11 cellular contexts compared by ENCODE assay signal in genomic region chr6:16473184-16473907, GRCh38.
DNase-seq lines count a peak whose midpoint lies in the region; ATAC-seq and TF ChIP-seq lines count a peak whose summit lies in the region.
"Had no signal": no experiment of that assay in that cellular context is flagged by ENCODE, and none has a peak within 500 bp of the region (broad histone marks: within the 10 kb centered on the region; RNA-seq: fewer than 3 reads in every experiment).

No MANE protein-coding gene starts in this region.

- H3K4me3 ChIP-seq in HEK293 (ENCODE audit: low read depth, low read length) = no peak overlapping the region

- peak overlapping the region; percentile 64 for H3K4me3 Mint-ChIP-seq in activated CD4-positive, alpha-beta T cell treated with anti-CD3 and anti-CD28 coated beads, Interleukin-2, amount 10 ng/mL, durations not matched to agents 24 days and 14 days
- H3K4me3 Mint-ChIP-seq in stimulated activated memory B cell treated with anti-CD40 and anti-IgM and Interleukin-4, amounts not matched to agents 10 μg/mL and 1 μg/mL and 100 μg/mL, for 72 hours = peak overlapping the region; percentile 45
- H3K4me3 Mint-ChIP-seq in nephron progenitor cell = no peak overlapping the region

- intact Hi-C loops in activated CD4-positive, alpha-beta T cell treated with anti-CD3 and anti-CD28 coated beads, Interleukin-2, amount 10 ng/mL, durations not matched to agents 24 days and 14 days (cut with micrococcal nuclease) = loop anchor here (2.0 kb wide), 1 partner anchor 13 kb away; no protein-coding TSS in a partner anchor

- H3K27ac ChIP-seq in HEK293 (ENCODE audit: extremely low read depth, low read depth, low read length) = no peak overlapping the region
- H3K27ac ChIP-seq: foreskin keratinocyte had no signal

- ATAC-seq in stimulated activated memory B cell treated with anti-CD40 and anti-IgM and Interleukin-4, amounts not matched to agents 10 μg/mL and 1 μg/mL and 100 μg/mL, for 72 hours = peak; percentile 80
- ATAC-seq: foreskin keratinocyte had no signal

- H3K27ac Mint-ChIP-seq in activated CD4-positive, alpha-beta T cell treated with anti-CD3 and anti-CD28 coated beads, Interleukin-2, amount 10 ng/mL, durations not matched to agents 24 days and 14 days = peak overlapping the region; percentile 88
- peak overlapping the region; percentile 84 for H3K27ac Mint-ChIP-seq in stimulated activated memory B cell treated with anti-CD40 and anti-IgM and Interleukin-4, amounts not matched to agents 10 μg/mL and 1 μg/mL and 100 μg/mL, for 72 hours
- no peak overlapping the region for H3K27ac Mint-ChIP-seq in nephron progenitor cell

- CTCF ChIA-PET in HEK293 (lab: Yijun Ruan, JAX) = no interaction called here

- no peaks in the 10 kb centered on the region for H3K36me3 ChIP-seq in HEK293 (ENCODE audit: control insufficient read depth in 2 of 2, insufficient read depth in 1 of 2, low read length in 2 of 2)

- no peak for TF ChIP-seq CTCF in HEK293 (tag by site-specific recombination; IDR thresholded peaks at IDR 0.05)
- no peak for TF ChIP-seq CTCF in nephron progenitor cell (IDR thresholded peaks at IDR 0.05)

- no peaks in the 10 kb centered on the region for H3K9me3 ChIP-seq in HEK293 (ENCODE audit: control insufficient read depth, insufficient read depth, low read depth, low read length)

- peaks cover 66% of the 10 kb centered on the region for H3K4me1 Mint-ChIP-seq in activated CD4-positive, alpha-beta T cell treated with anti-CD3 and anti-CD28 coated beads, Interleukin-2, amount 10 ng/mL, durations not matched to agents 24 days and 14 days
- H3K4me1 Mint-ChIP-seq in stimulated activated memory B cell treated with anti-CD40 and anti-IgM and Interleukin-4, amounts not matched to agents 10 μg/mL and 1 μg/mL and 100 μg/mL, for 72 hours = peaks cover 79% of the 10 kb centered on the region
- peaks cover 38% of the 10 kb centered on the region for H3K4me1 Mint-ChIP-seq in nephron progenitor cell

- peaks cover 46% of the 10 kb centered on the region for H3K36me3 Mint-ChIP-seq in activated CD4-positive, alpha-beta T cell treated with anti-CD3 and anti-CD28 coated beads, Interleukin-2, amount 10 ng/mL, durations not matched to agents 24 days and 14 days (ENCODE audit: low read depth)
- H3K36me3 Mint-ChIP-seq in stimulated activated memory B cell treated with anti-CD40 and anti-IgM and Interleukin-4, amounts not matched to agents 10 μg/mL and 1 μg/mL and 100 μg/mL, for 72 hours = peaks cover 44% of the 10 kb centered on the region
- peaks cover 12% of the 10 kb centered on the region for H3K36me3 Mint-ChIP-seq in nephron progenitor cell (ENCODE audit: low read depth)

- POLR2A ChIA-PET in HEK293 (lab: Yijun Ruan, JAX) = no interaction called here

- peak; percentile 71 for DNase-seq in activated CD4-positive, alpha-beta T cell treated with anti-CD3 and anti-CD28 coated beads, Interleukin-2, amount 10 ng/mL, durations not matched to agents 24 days and 14 days
- no peak for DNase-seq in activated CD4-positive, alpha-beta T cell treated with anti-CD3 and anti-CD28 coated beads, Interleukin-2, amount 50 U/mL, for 1 hour
- DNase-seq in M059J (ENCODE audit: low read depth) (peak; percentile 24), hippocampal formation (lab: John Stamatoyannopoulos, UW) (no peak), nephron progenitor cell (no peak)
- no peak for DNase-seq in stimulated activated CD8-positive, alpha-beta memory T cell treated with anti-CD3 and anti-CD28 coated beads, Interleukin-4, amount 100 ng/mL, for 48 hours
- DNase-seq: activated gamma-delta T cell, foreskin keratinocyte, occipital lobe had no signal

- H3K9me3 Mint-ChIP-seq in activated CD4-positive, alpha-beta T cell treated with anti-CD3 and anti-CD28 coated beads, Interleukin-2, amount 10 ng/mL, durations not matched to agents 24 days and 14 days = peaks cover 16% of the 10 kb centered on the region
- no peaks in the 10 kb centered on the region for H3K9me3 Mint-ChIP-seq in stimulated activated memory B cell treated with anti-CD40 and anti-IgM and Interleukin-4, amounts not matched to agents 10 μg/mL and 1 μg/mL and 100 μg/mL, for 72 hours
- peaks cover 17% of the 10 kb centered on the region for H3K9me3 Mint-ChIP-seq in nephron progenitor cell

- peaks cover 23% of the 10 kb centered on the region for H3K4me1 ChIP-seq in HEK293 (ENCODE audit: control insufficient read depth, insufficient read depth, low read length)
- H3K4me1 ChIP-seq: foreskin keratinocyte had no signal

- no peaks in the 10 kb centered on the region for H3K27me3 Mint-ChIP-seq in activated CD4-positive, alpha-beta T cell treated with anti-CD3 and anti-CD28 coated beads, Interleukin-2, amount 10 ng/mL, durations not matched to agents 24 days and 14 days
- no peaks in the 10 kb centered on the region for H3K27me3 Mint-ChIP-seq in stimulated activated memory B cell treated with anti-CD40 and anti-IgM and Interleukin-4, amounts not matched to agents 10 μg/mL and 1 μg/mL and 100 μg/mL, for 72 hours
- H3K27me3 Mint-ChIP-seq in nephron progenitor cell (ENCODE audit: low read depth, poor library complexity) = peaks cover 3% of the 10 kb centered on the region

TF ChIP-seq in HEK293, 187 proteins besides CTCF, POLR2A, EP300 and RAD21:
- TF ChIP-seq OVOL3 (tag by site-specific recombination; IDR thresholded peaks at IDR 0.05) (no peak), ZNF174 (tag by site-specific recombination; IDR thresholded peaks at IDR 0.05) (no peak), ZNF146 (tag by site-specific recombination; IDR thresholded peaks at IDR 0.05) (no peak)
- TF ChIP-seq, protein P1, sequence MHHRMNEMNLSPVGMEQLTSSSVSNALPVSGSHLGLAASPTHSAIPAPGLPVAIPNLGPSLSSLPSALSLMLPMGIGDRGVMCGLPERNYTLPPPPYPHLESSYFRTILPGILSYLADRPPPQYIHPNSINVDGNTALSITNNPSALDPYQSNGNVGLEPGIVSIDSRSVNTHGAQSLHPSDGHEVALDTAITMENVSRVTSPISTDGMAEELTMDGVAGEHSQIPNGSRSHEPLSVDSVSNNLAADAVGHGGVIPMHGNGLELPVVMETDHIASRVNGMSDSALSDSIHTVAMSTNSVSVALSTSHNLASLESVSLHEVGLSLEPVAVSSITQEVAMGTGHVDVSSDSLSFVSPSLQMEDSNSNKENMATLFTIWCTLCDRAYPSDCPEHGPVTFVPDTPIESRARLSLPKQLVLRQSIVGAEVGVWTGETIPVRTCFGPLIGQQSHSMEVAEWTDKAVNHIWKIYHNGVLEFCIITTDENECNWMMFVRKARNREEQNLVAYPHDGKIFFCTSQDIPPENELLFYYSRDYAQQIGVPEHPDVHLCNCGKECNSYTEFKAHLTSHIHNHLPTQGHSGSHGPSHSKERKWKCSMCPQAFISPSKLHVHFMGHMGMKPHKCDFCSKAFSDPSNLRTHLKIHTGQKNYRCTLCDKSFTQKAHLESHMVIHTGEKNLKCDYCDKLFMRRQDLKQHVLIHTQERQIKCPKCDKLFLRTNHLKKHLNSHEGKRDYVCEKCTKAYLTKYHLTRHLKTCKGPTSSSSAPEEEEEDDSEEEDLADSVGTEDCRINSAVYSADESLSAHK (tag by site-specific recombination; IDR thresholded peaks at IDR 0.05) = peak; percentile 34
- TF ChIP-seq, protein P2, sequence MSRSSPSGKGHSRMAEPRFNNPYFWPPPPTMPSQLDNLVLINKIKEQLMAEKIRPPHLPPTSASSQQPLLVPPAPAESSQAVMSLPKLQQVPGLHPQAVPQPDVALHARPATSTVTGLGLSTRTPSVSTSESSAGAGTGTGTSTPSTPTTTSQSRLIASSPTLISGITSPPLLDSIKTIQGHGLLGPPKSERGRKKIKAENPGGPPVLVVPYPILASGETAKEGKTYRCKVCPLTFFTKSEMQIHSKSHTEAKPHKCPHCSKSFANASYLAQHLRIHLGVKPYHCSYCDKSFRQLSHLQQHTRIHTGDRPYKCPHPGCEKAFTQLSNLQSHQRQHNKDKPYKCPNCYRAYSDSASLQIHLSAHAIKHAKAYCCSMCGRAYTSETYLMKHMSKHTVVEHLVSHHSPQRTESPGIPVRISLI (tag by site-specific recombination; IDR thresholded peaks at IDR 0.05) = no peak

Comparison
In these comparisons a context has a peak if more than half of its experiments do, and no peak if none do; other contexts are left out.
1. DNase-seq: peak in activated CD4-positive, alpha-beta T cell treated with anti-CD3 and anti-CD28 coated beads, Interleukin-2, amount 10 ng/mL, durations not matched to agents 24 days and 14 days (single experiment) and M059J (single experiment); none in activated CD4-positive, alpha-beta T cell treated with anti-CD3 and anti-CD28 coated beads, Interleukin-2, amount 50 U/mL, for 1 hour (single experiment), hippocampal formation (0 of 2), stimulated activated CD8-positive, alpha-beta memory T cell treated with anti-CD3 and anti-CD28 coated beads, Interleukin-4, amount 100 ng/mL, for 48 hours (single experiment) and nephron progenitor cell (single experiment).